38 cellular contexts compared by ENCODE assay signal in genomic region chr9:137403281-137403680, GRCh38. TPM values are rescaled to one million over a fixed set of nuclear protein-coding genes. Genes with fewer than 3 reads are reported as not detected.
"Had no signal": no experiment of that assay in that cellular context is flagged by ENCODE, and none has a peak within 500 bp of the region (broad histone marks: within the 10 kb centered on the region; RNA-seq: fewer than 3 reads in every experiment).

No MANE protein-coding gene starts in this region.

- H3K9ac ChIP-seq: KMS-11 had no signal

- H3K9me3 ChIP-seq: MG63 had no signal

- H3K27me3 ChIP-seq: MG63 had no signal

- H3K27ac ChIP-seq: KMS-11 had no signal

- DNase-seq: Karpas-422, Kasumi-1, KG1, MG63, MM.1S, NCI-H1048, NCI-H1092, NCI-H1092 treated with DMSO at 0.1 percent for 48 hours, NCI-H1105, NCI-H1417, NCI-H1417 treated with DMSO at 0.1 percent for 48 hours, NCI-H1436, NCI-H1436 treated with DMSO at 0.1 percent for 48 hours, NCI-H146, NCI-H1694, NCI-H1694 treated with DMSO at 0.1 percent for 48 hours, NCI-H187, NCI-H187 treated with DMSO at 0.1 percent for 48 hours, NCI-H1930, NCI-H2029, NCI-H2029 treated with DMSO at 0.1 percent for 48 hours, NCI-H2081, NCI-H2081 treated with DMSO at 0.1 percent for 48 hours, NCI-H2107, NCI-H2171, NCI-H2171 treated with DMSO at 0.1 percent for 48 hours, NCI-H2227 treated with DMSO at 0.1 percent for 48 hours, NCI-H226, NCI-H345, NCI-H446, NCI-H446 treated with DMSO at 0.1 percent for 48 hours, NCI-H510A, NCI-H510A treated with DMSO at 0.1 percent for 48 hours had no signal

- H3K4me3 ChIP-seq: MG63 had no signal

- H3K36me3 ChIP-seq: MG63 had no signal

- H3K4me2 ChIP-seq: KMS-11 had no signal

RNA-seq across cellular contexts. Expression of gene NOXA1, which starts 19.9 kb away (rescaled TPM):
- total RNA-seq: M059J had no signal

RNA-seq across cellular contexts. Expression of gene ENTPD8, which starts 37.9 kb away (rescaled TPM):
- total RNA-seq: LHCN-M2, M059J, MCF 10A, NCI-H460 had no signal
